Comparison of ENCODE assay signal across 10 cellular contexts in genomic region chr2:46554381-46554780, GRCh38. TPM values are rescaled to one million over a fixed set of nuclear protein-coding genes. Genes with fewer than 3 reads are reported as not detected.
DNase-seq lines count a peak whose midpoint lies in the region; ATAC-seq and TF ChIP-seq lines count a peak whose summit lies in the region.
"Had no signal": no experiment of that assay in that cellular context is flagged by ENCODE, and none has a peak within 500 bp of the region (broad histone marks: within the 10 kb centered on the region; RNA-seq: fewer than 3 reads in every experiment).

No MANE protein-coding gene starts in this region.

- H3K9me2 ChIP-seq in GM23248 (ENCODE audit: insufficient read depth) = no peaks in the 10 kb centered on the region

- peaks cover 9% of the 10 kb centered on the region; the same call in 1 of the 2 replicates for H4K20me1 ChIP-seq in GM23248 (ENCODE audit: insufficient read depth)

- 57 to 67% methylated on average over 8 of the region's 8 CpGs for WGBS in GM23248 (ENCODE audit: low coverage in 1 of 2, low lambda C conversion rate in 2 of 2, missing lambda C conversion rate in 2 of 2), 2 experiments
- 72% methylated on average over 8 of the region's 8 CpGs for WGBS in esophagus muscularis mucosa
- 71 to 87% (median 78%) methylated on average over 7 to 8 of the region's 8 CpGs for WGBS in spleen, 5 donors

- CTCF ChIA-PET in A673 (lab: Charles Lee) = no interaction called here

- H3K4me2 ChIP-seq in GM23248 (ENCODE audit: unreplicated experiment) = no peak overlapping the region

- TF ChIP-seq CTCF in esophagus muscularis mucosa (IDR thresholded peaks at IDR 0.05) (no peak), left lung (IDR thresholded peaks at IDR 0.05) (no peak), spleen (IDR thresholded peaks at IDR 0.05 in 8 of 11, conservative IDR thresholded peaks at IDR 0.05 in 3 of 11) (no peak), A673 (conservative IDR thresholded peaks at IDR 0.05; ENCODE audit: low read depth, low read length) (no peak)

- intact Hi-C loops in esophagus muscularis mucosa (cut with DNase I) = no loop called here
- intact Hi-C loops in left lung (cut with DNase I) = no loop called here
- intact Hi-C loops in spleen (cut with DNase I; ENCODE audit: low total_unique reads) = no loop called here
- intact Hi-C loops in A673 (cut with micrococcal nuclease; ENCODE audit: unreplicated experiment) = no loop called here

- H3K4me3 ChIP-seq in GM23248 = no peak overlapping the region
- H3K4me3 ChIP-seq in esophagus muscularis mucosa = no peak overlapping the region
- H3K4me3 ChIP-seq in left lung = no peak overlapping the region
- H3K4me3 ChIP-seq in spleen = no peak overlapping the region
- no peak overlapping the region for H3K4me3 ChIP-seq in A673 (ENCODE audit: low read depth, low read length, poor library complexity, severe bottlenecking)

- H3K4me1 ChIP-seq in GM23248 (ENCODE audit: insufficient read depth) (no peaks in the 10 kb centered on the region), esophagus muscularis mucosa (peaks cover 65 to 88% (median 79%) of the 10 kb centered on the region in 4 donors), left lung (peaks cover 0 to 54% of the 10 kb centered on the region in 2 donors), spleen (peaks cover 26 to 100% (median 68%) of the 10 kb centered on the region in 6 donors), A673 (ENCODE audit: insufficient read depth, low read length, poor library complexity, severe bottlenecking) (no peaks in the 10 kb centered on the region)

- H2AFZ ChIP-seq in GM23248 = no peak overlapping the region

- no peak overlapping the region for H3K9ac ChIP-seq in GM23248

- peak; percentile 9 for TF ChIP-seq EP300 in esophagus muscularis mucosa (IDR thresholded peaks at IDR 0.05)

- peak; percentile 35 for DNase-seq in GM23248
- no peak for DNase-seq in esophagus muscularis mucosa (ENCODE audit: extremely low spot score)
- no peak for DNase-seq in left lung
- DNase-seq in spleen = no peak
- no peak for DNase-seq in A673 (ENCODE audit: low spot score)
- no peak for DNase-seq in stimulated activated naive CD4-positive, alpha-beta T cell treated with Interleukin-2 at 50 U/mL for 16 hours (lab: John Stamatoyannopoulos, UW)
- DNase-seq: MV-4-11, NCI-H2171 treated with DMSO at 0.1 percent for 48 hours had no signal

- no peak for TF ChIP-seq POLR2A in esophagus muscularis mucosa (IDR thresholded peaks at IDR 0.05; ENCODE audit: low read depth)
- no peak for TF ChIP-seq POLR2A in spleen (IDR thresholded peaks at IDR 0.05)

- H3K36me3 ChIP-seq in GM23248 (ENCODE audit: low read depth) = peaks cover 12% of the 10 kb centered on the region; the same call in 1 of the 2 replicates
- peaks cover 0 to 14% (median 6%) of the 10 kb centered on the region in 4 donors for H3K36me3 ChIP-seq in esophagus muscularis mucosa
- peaks cover 0 to 13% of the 10 kb centered on the region in 2 donors for H3K36me3 ChIP-seq in left lung
- H3K36me3 ChIP-seq in spleen = peaks cover 0 to 75% (median 2%) of the 10 kb centered on the region in 6 donors
- H3K36me3 ChIP-seq in A673 (ENCODE audit: insufficient read depth, low read length, poor library complexity, severe bottlenecking) = no peaks in the 10 kb centered on the region

- BruUV-seq in A673 (replicated peaks; lab: Mats Ljungman, UMichigan) = no TSS peak

- in situ Hi-C loops in GM23248 (cut with MboI) = no loop called here

- ATAC-seq in left lung = peak; percentile 54
- no peak for ATAC-seq in GM19324 (IDR thresholded peaks at IDR 0.05; ENCODE audit: low FRiP score, unreplicated experiment)
- no peak for ATAC-seq in GM19035 (IDR thresholded peaks at IDR 0.05; ENCODE audit: unreplicated experiment)

- POLR2A ChIA-PET in A673 (lab: Charles Lee; ENCODE audit: low non-redundant PET) = no interaction called here

- H3K79me2 ChIP-seq in GM23248 (ENCODE audit: insufficient read depth) = peaks cover 100% of the 10 kb centered on the region

- peaks cover 9% of the 10 kb centered on the region; the same call in 1 of the 2 replicates for H3F3A ChIP-seq in GM23248 (ENCODE audit: insufficient read depth)

- H3K27ac ChIP-seq in GM23248 (no peak overlapping the region), esophagus muscularis mucosa (replicated peaks in 1 of 4) (peak overlapping the region; percentile 76 to 85 (median 80)), left lung (peak overlapping the region in 1 of 2 donors; percentile 33), spleen (peak overlapping the region in 5 of 8 donors; percentile 9 to 86 (median 47)), A673 (ENCODE audit: low read depth, low read length, poor library complexity, severe bottlenecking) (no peak overlapping the region)

- H3K27me3 ChIP-seq in GM23248 (replicated peaks; ENCODE audit: insufficient read depth) (no peaks in the 10 kb centered on the region), esophagus muscularis mucosa (no peaks in the 10 kb centered on the region), left lung (no peaks in the 10 kb centered on the region), spleen (replicated peaks in 1 of 7) (no peaks in the 10 kb centered on the region), A673 (replicated peaks; ENCODE audit: insufficient read depth, low read depth, low read length, poor library complexity) (no peaks in the 10 kb centered on the region)

- H3K9me3 ChIP-seq in GM23248 (ENCODE audit: low read depth) = no peaks in the 10 kb centered on the region
- no peaks in the 10 kb centered on the region for H3K9me3 ChIP-seq in esophagus muscularis mucosa
- peaks cover 0 to 2% of the 10 kb centered on the region in 2 donors for H3K9me3 ChIP-seq in left lung
- H3K9me3 ChIP-seq in spleen = peaks cover 0 to 12% (median 8%) of the 10 kb centered on the region in 8 donors
- no peaks in the 10 kb centered on the region for H3K9me3 ChIP-seq in A673 (ENCODE audit: low read depth, low read length, poor library complexity, severe bottlenecking)

RNA-seq across cellular contexts. Expression of gene ATP6V1E2, which starts 12.0 kb away (rescaled TPM):
- 8.6 and 10.5 TPM in 2 replicates for total RNA-seq in GM23248 (2014; rRNA removed; shearing (Covaris generic))
- polyA plus RNA-seq in GM23248 (2016; fragmentation: Nextera tagmentation; extraction: Ambion mirVana) (4.5 and 5.0 TPM in 2 replicates), spleen (1 to 10 TPM; 2.6 to 5.5 (median 4.7) TPM)
- total RNA-seq in esophagus muscularis mucosa (1 to 10 TPM; 3.6 to 7.5 (median 5.5) TPM), left lung (1 to 10 TPM; 4.5 to 7.5 TPM), spleen (1 to 10 TPM; 2.8 to 6.6 (median 4.8) TPM), A673 (2021) (5.4 and 6.2 TPM in 2 replicates)

RNA-seq across cellular contexts. Expression of gene RHOQ, which starts 12.1 kb away (rescaled TPM):
- 80.1 and 81.3 TPM in 2 replicates for total RNA-seq in GM23248 (2014; rRNA removed; shearing (Covaris generic))
- polyA plus RNA-seq in GM23248 (2016; fragmentation: Nextera tagmentation; extraction: Ambion mirVana) (19.5 and 22.5 TPM in 2 replicates), spleen (10 to 100 TPM; 32.6 to 44.4 (median 33.7) TPM)
- total RNA-seq in esophagus muscularis mucosa (100 to 1,000 TPM; 107 to 168 (median 142) TPM), left lung (100 to 1,000 TPM in 1 of 2 donors, 10 to 100 TPM in 1; 79.1 to 103 TPM), spleen (100 to 1,000 TPM in 4 of 7 donors, 10 to 100 TPM in 3; 83.4 to 126 (median 110) TPM), A673 (2021) (32.2 and 32.3 TPM in 2 replicates)

Comparison
In these comparisons a context has a peak if more than half of its experiments do, and no peak if none do; other contexts are left out.
1. H3K27ac ChIP-seq: peak in esophagus muscularis mucosa (4 of 4) and spleen (5 of 8); none in GM23248 (single experiment) and A673 (single experiment).